ENCODE assay signal across 1 cellular context in genomic region chr20:24150406-24150805, GRCh38.
TF ChIP-seq lines count a peak whose summit lies in the region.

No MANE protein-coding gene starts in this region.

TF ChIP-seq in GM23338, 12 proteins besides CTCF, POLR2A, EP300 and RAD21 (continued from another document):
- no peak for TF ChIP-seq ZNF462 (CRISPR knock-in tag; IDR thresholded peaks at IDR 0.05)
- TF ChIP-seq ZNF114 (CRISPR knock-in tag; IDR thresholded peaks at IDR 0.05), result no peak
- TF ChIP-seq POLR2AphosphoS5 (IDR thresholded peaks at IDR 0.05; ENCODE audit: low read depth), result no peak
- no peak for TF ChIP-seq REST (IDR thresholded peaks at IDR 0.05; ENCODE audit: unreplicated experiment)
- TF ChIP-seq EZH2phosphoT487 (IDR thresholded peaks at IDR 0.05; ENCODE audit: unreplicated experiment), result no peak
- TF ChIP-seq CREB1 (CRISPR knock-in tag; IDR thresholded peaks at IDR 0.05; ENCODE audit: low read depth), result no peak
- TF ChIP-seq EZH2 (IDR thresholded peaks at IDR 0.05; ENCODE audit: low read depth, unreplicated experiment), result no peak
